Comparison of ENCODE assay signal across 17 cellular contexts in genomic region chr5:174760721-174761120, GRCh38. TPM values are rescaled to one million over a fixed set of nuclear protein-coding genes. Genes with fewer than 3 reads are reported as not detected.
DNase-seq lines count a peak whose midpoint lies in the region; ATAC-seq and TF ChIP-seq lines count a peak whose summit lies in the region.
"Had no signal": no experiment of that assay in that cellular context is flagged by ENCODE, and none has a peak within 500 bp of the region (broad histone marks: within the 10 kb centered on the region; RNA-seq: fewer than 3 reads in every experiment).

No MANE protein-coding gene starts in this region.

- WGBS in heart left ventricle, 4 donors = 88% methylated on average over 11 of the region's 11 CpGs

- no peaks in the 10 kb centered on the region for H3K9me2 ChIP-seq in PC-9 (ENCODE audit: insufficient read depth)

- H3K4me1 Mint-ChIP-seq in osteocyte (ENCODE audit: unreplicated experiment) = no peaks in the 10 kb centered on the region
- H3K4me1 Mint-ChIP-seq in activated CD4-positive, alpha-beta memory T cell treated with anti-CD3 and anti-CD28 coated beads, Interleukin-2, amount 10 ng/mL, durations not matched to agents 7 days and 5 days = no peaks in the 10 kb centered on the region
- H3K4me1 Mint-ChIP-seq: CD4-positive, CD25-positive, alpha-beta regulatory T cell; IgD-negative memory B cell had no signal

- H3K4me3 ChIP-seq in AG09309 (ENCODE audit: control insufficient read depth, low read depth, low read length) (no peak overlapping the region), PC-9 (no peak overlapping the region), heart left ventricle (no peak overlapping the region)
- H3K4me3 ChIP-seq: BLaER1 treated with 17β-estradiol and CSF1 and Interleukin-3, amounts not matched to agents 10 nM and 100 nM; HAP-1 had no signal

- H3K36me3 ChIP-seq in PC-9 (ENCODE audit: low read depth) (no peaks in the 10 kb centered on the region), heart left ventricle (no peaks in the 10 kb centered on the region)
- H3K36me3 ChIP-seq: BLaER1 treated with 17β-estradiol and CSF1 and Interleukin-3, amounts not matched to agents 10 nM and 100 nM; HAP-1 had no signal

- CTCF ChIA-PET in PC-9 (lab: Charles Lee) = no interaction called here
- CTCF ChIA-PET in activated CD4-positive, alpha-beta memory T cell treated with anti-CD3 and anti-CD28 coated beads, Interleukin-2, amount 10 ng/mL, durations not matched to agents 7 days and 5 days (lab: Charles Lee) = no interaction called here

- BruUV-seq in PC-9 (replicated peaks; lab: Mats Ljungman, UMichigan) = no TSS peak

- H3K4me2 ChIP-seq in PC-9 = no peak overlapping the region
- H3K4me2 ChIP-seq: BLaER1 treated with 17β-estradiol and CSF1 and Interleukin-3, amounts not matched to agents 10 nM and 100 nM had no signal

- intact Hi-C loops in PC-9 (cut with micrococcal nuclease; ENCODE audit: unreplicated experiment) = no loop called here
- intact Hi-C loops in heart left ventricle (cut with DNase I) = no loop called here

- H3F3A ChIP-seq in PC-9 (ENCODE audit: insufficient read depth, low read depth) = no peaks in the 10 kb centered on the region

- POLR2A ChIA-PET in PC-9 (lab: Charles Lee; ENCODE audit: unreplicated experiment) = no interaction called here
- POLR2A ChIA-PET in activated CD4-positive, alpha-beta memory T cell treated with anti-CD3 and anti-CD28 coated beads, Interleukin-2, amount 10 ng/mL, durations not matched to agents 7 days and 5 days (lab: Charles Lee) = no interaction called here

- no peaks in the 10 kb centered on the region for H3K79me2 ChIP-seq in PC-9 (ENCODE audit: low read depth)

- no peak overlapping the region for H3K27ac Mint-ChIP-seq in osteocyte (ENCODE audit: unreplicated experiment)
- H3K27ac Mint-ChIP-seq in activated CD4-positive, alpha-beta memory T cell treated with anti-CD3 and anti-CD28 coated beads, Interleukin-2, amount 10 ng/mL, durations not matched to agents 7 days and 5 days = no peak overlapping the region
- H3K27ac Mint-ChIP-seq: CD4-positive, CD25-positive, alpha-beta regulatory T cell; IgD-negative memory B cell had no signal

- no peak for ATAC-seq in heart left ventricle
- no peak for ATAC-seq in GM21390 (IDR thresholded peaks at IDR 0.05; ENCODE audit: unreplicated experiment)

- H4K20me1 ChIP-seq in PC-9 (ENCODE audit: insufficient read depth) = no peaks in the 10 kb centered on the region
- H4K20me1 ChIP-seq: BLaER1 treated with 17β-estradiol and CSF1 and Interleukin-3, amounts not matched to agents 10 nM and 100 nM had no signal

- TF ChIP-seq POLR2A in heart left ventricle (IDR thresholded peaks at IDR 0.05) = no peak

- no peaks in the 10 kb centered on the region for H3K36me3 Mint-ChIP-seq in osteocyte (ENCODE audit: unreplicated experiment)
- no peaks in the 10 kb centered on the region for H3K36me3 Mint-ChIP-seq in activated CD4-positive, alpha-beta memory T cell treated with anti-CD3 and anti-CD28 coated beads, Interleukin-2, amount 10 ng/mL, durations not matched to agents 7 days and 5 days (ENCODE audit: low read depth)
- H3K36me3 Mint-ChIP-seq: CD4-positive, CD25-positive, alpha-beta regulatory T cell; IgD-negative memory B cell had no signal

- H3K9me3 ChIP-seq in PC-9 (ENCODE audit: insufficient read depth, low read depth) (no peaks in the 10 kb centered on the region), heart left ventricle (no peaks in the 10 kb centered on the region)
- H3K9me3 ChIP-seq: BLaER1 treated with 17β-estradiol and CSF1 and Interleukin-3, amounts not matched to agents 10 nM and 100 nM; HAP-1 had no signal

- no peak for TF ChIP-seq CTCF in AG09309 (IDR thresholded peaks at IDR 0.05; ENCODE audit: control insufficient read depth, insufficient read depth, low read depth, low read length, missing control alignments)
- no peak for TF ChIP-seq CTCF in PC-9 (conservative IDR thresholded peaks at IDR 0.05)
- no peak for TF ChIP-seq CTCF in osteocyte (IDR thresholded peaks at IDR 0.05)
- TF ChIP-seq CTCF in heart left ventricle (IDR thresholded peaks at IDR 0.05) = no peak

- H3K9me3 Mint-ChIP-seq in osteocyte (ENCODE audit: unreplicated experiment) = no peaks in the 10 kb centered on the region
- no peaks in the 10 kb centered on the region for H3K9me3 Mint-ChIP-seq in activated CD4-positive, alpha-beta memory T cell treated with anti-CD3 and anti-CD28 coated beads, Interleukin-2, amount 10 ng/mL, durations not matched to agents 7 days and 5 days

- H2AFZ ChIP-seq in PC-9 = 0 out of 2 replicates have a peak overlapping the region, but pooled peaks have one; percentile 43

- DNase-seq in AG09309 (ENCODE audit: low read depth) = peak; percentile 55
- DNase-seq in PC-9 = no peak
- peak; percentile 31 for DNase-seq in fibroblast of gingiva (ENCODE audit: low read depth)
- peak; percentile 44 for DNase-seq in osteocyte (ENCODE audit: extremely low spot score, unreplicated experiment)
- no peak for DNase-seq in heart left ventricle
- DNase-seq in effector CD8-positive, alpha-beta T cell (lab: John Stamatoyannopoulos, UW) = no peak
- no peak for DNase-seq in activated CD4-positive, alpha-beta memory T cell treated with anti-CD3 and anti-CD28 coated beads, Interleukin-2, amount 10 ng/mL, durations not matched to agents 7 days and 5 days
- DNase-seq: CD4-positive, CD25-positive, alpha-beta regulatory T cell; DMS 273 treated with DMSO at 0.1 percent for 48 hours; DMS79; EL had no signal

- H3K27ac ChIP-seq in PC-9 (no peak overlapping the region), heart left ventricle (no peak overlapping the region)
- H3K27ac ChIP-seq: 22Rv1; BLaER1 treated with 17β-estradiol and CSF1 and Interleukin-3, amounts not matched to agents 10 nM and 100 nM had no signal

- H3K4me1 ChIP-seq in PC-9 (replicated peaks; ENCODE audit: insufficient read depth) = no peaks in the 10 kb centered on the region
- H3K4me1 ChIP-seq in heart left ventricle = no peaks in the 10 kb centered on the region
- H3K4me1 ChIP-seq: HAP-1 had no signal

- H3K4me3 Mint-ChIP-seq in osteocyte (ENCODE audit: unreplicated experiment) = no peak overlapping the region
- no peak overlapping the region for H3K4me3 Mint-ChIP-seq in activated CD4-positive, alpha-beta memory T cell treated with anti-CD3 and anti-CD28 coated beads, Interleukin-2, amount 10 ng/mL, durations not matched to agents 7 days and 5 days
- H3K4me3 Mint-ChIP-seq: CD4-positive, CD25-positive, alpha-beta regulatory T cell; IgD-negative memory B cell had no signal

- no peaks in the 10 kb centered on the region for H3K27me3 Mint-ChIP-seq in osteocyte (ENCODE audit: unreplicated experiment)
- H3K27me3 Mint-ChIP-seq in activated CD4-positive, alpha-beta memory T cell treated with anti-CD3 and anti-CD28 coated beads, Interleukin-2, amount 10 ng/mL, durations not matched to agents 7 days and 5 days = no peaks in the 10 kb centered on the region
- H3K27me3 Mint-ChIP-seq: IgD-negative memory B cell had no signal

- H3K27me3 ChIP-seq in PC-9 (ENCODE audit: insufficient read depth, low read depth) (peaks cover 30% of the 10 kb centered on the region; the same call in 1 of the 2 replicates), heart left ventricle (peaks cover 0 to 4% (median 0%) of the 10 kb centered on the region in 9 donors)
- H3K27me3 ChIP-seq: BLaER1 treated with 17β-estradiol and CSF1 and Interleukin-3, amounts not matched to agents 10 nM and 100 nM had no signal

RNA-seq across cellular contexts. Expression of gene MSX2, which starts 36.3 kb away (rescaled TPM):
- total RNA-seq in PC-9 (2021) = not detected in 2 replicates
- 31.9 and 33.8 TPM in 2 replicates for total RNA-seq in osteocyte
- total RNA-seq in heart left ventricle = 1 to 10 TPM; 1.4 to 5.3 (median 2.0) TPM
- polyA plus RNA-seq in heart left ventricle = under 1 TPM; 0.73 to 0.80 TPM
- not detected for total RNA-seq in activated CD4-positive, alpha-beta memory T cell treated with anti-CD3 and anti-CD28 coated beads, Interleukin-2, amount 10 ng/mL, durations not matched to agents 7 days and 5 days
- total RNA-seq: A673 had no signal
- polyA plus RNA-seq: CD4-positive, CD25-positive, alpha-beta regulatory T cell; IgD-negative memory B cell had no signal

Comparison
In these comparisons a context has a peak if more than half of its experiments do, and no peak if none do; other contexts are left out.
1. DNase-seq: peak in AG09309 (single experiment), fibroblast of gingiva (single experiment) and osteocyte (single experiment); none in PC-9 (0 of 2), heart left ventricle (0 of 5), effector CD8-positive, alpha-beta T cell (single experiment) and activated CD4-positive, alpha-beta memory T cell treated with anti-CD3 and anti-CD28 coated beads, Interleukin-2, amount 10 ng/mL, durations not matched to agents 7 days and 5 days (single experiment).